In the genomic region with DNA sequence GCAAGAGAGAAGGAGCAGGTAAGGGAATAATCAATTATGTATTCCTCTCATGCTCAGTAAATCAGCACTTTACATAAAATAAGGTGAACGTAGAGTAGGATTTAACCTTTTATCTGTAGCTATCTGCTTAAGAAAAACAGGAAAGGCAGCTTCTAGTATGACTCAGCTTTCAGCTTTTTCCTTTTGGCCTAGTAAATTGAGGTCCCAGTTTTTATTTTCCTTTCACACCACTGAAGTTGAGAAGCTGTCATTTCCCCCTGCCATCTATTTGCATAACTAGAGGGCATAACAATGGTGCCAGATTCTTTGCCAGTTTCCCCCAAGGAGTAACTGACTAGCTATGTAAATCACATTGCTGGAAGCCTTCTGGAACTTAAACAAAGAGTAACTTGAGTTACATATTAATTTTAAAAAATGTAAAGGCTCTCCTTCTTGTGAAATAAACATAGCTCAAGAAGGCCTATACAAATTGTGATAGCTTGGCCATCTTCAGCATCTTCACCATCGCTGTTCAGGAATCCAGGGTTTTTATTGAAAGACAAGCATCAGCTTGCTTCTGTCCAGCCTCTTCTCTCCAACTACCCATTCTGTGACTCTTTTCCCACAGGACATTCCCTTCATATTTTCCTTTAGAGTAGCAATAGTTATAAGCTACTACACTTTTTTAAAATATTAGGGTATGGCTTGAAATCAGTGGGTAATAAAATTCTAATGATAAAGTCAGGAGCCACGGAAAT, we compare ENCODE assay signal across 8 cellular contexts.
DNase-seq lines count a peak whose midpoint lies in the region; ATAC-seq and TF ChIP-seq lines count a peak whose summit lies in the region.
"Had no signal": no experiment of that assay in that cellular context is flagged by ENCODE, and none has a peak within 500 bp of the region (broad histone marks: within the 10 kb centered on the region; RNA-seq: fewer than 3 reads in every experiment).

No MANE protein-coding gene starts in this region.

- no peak overlapping the region for H2AFZ ChIP-seq in fibroblast of lung (ENCODE audit: low read length)

- no peak for TF ChIP-seq CTCF in NB4 (IDR thresholded peaks at IDR 0.05; ENCODE audit: low read depth, low read length)
- TF ChIP-seq CTCF in fibroblast of lung (conservative IDR thresholded peaks at IDR 0.05 in 1 of 2, IDR thresholded peaks at IDR 0.05 in 1 of 2; ENCODE audit: low read depth in 1 of 2, low read length in 2 of 2), result no peak
- no peak for TF ChIP-seq CTCF in vagina (IDR thresholded peaks at IDR 0.05)
- no peak for TF ChIP-seq CTCF in gastroesophageal sphincter (IDR thresholded peaks at IDR 0.05)

- H3K9me3 ChIP-seq in fibroblast of lung (ENCODE audit: control insufficient read depth, insufficient read depth, low read depth, low read length) (no peaks in the 10 kb centered on the region), vagina (no peaks in the 10 kb centered on the region), gastroesophageal sphincter (no peaks in the 10 kb centered on the region)

- H3K4me2 ChIP-seq in fibroblast of lung (ENCODE audit: extremely low read depth, insufficient read depth, low read length), result no peak overlapping the region

- intact Hi-C loops in vagina (cut with DNase I), result no loop called here
- intact Hi-C loops in head of caudate nucleus (cut with DNase I), result loop anchor here (5.0 kb wide), 1 partner anchor 292 kb away; no protein-coding TSS in a partner anchor

- H3K36me3 ChIP-seq in fibroblast of lung (ENCODE audit: control insufficient read depth, insufficient read depth, low read length) (no peaks in the 10 kb centered on the region), vagina (no peaks in the 10 kb centered on the region), gastroesophageal sphincter (no peaks in the 10 kb centered on the region)

- H3K27ac ChIP-seq in fibroblast of lung (ENCODE audit: insufficient read depth, low read length) (no peak overlapping the region), vagina (peak overlapping the region; percentile 28), gastroesophageal sphincter (no peak overlapping the region)

- WGBS in gastroesophageal sphincter (ENCODE audit: low coverage in 1 of 2), 2 donors, result 60 to 68% methylated on average over 3 of the region's 3 CpGs

- DNase-seq in NB4 (ENCODE audit: low read depth), result peak; percentile 8
- peak; percentile 37 to 54 for DNase-seq in fibroblast of lung (ENCODE audit: low read depth in 2 of 2)
- no peak for DNase-seq in vagina (ENCODE audit: extremely low spot score in 2 of 2)
- no peak for DNase-seq in activated CD4-positive, CD25-positive, alpha-beta regulatory T cell treated with anti-CD3 and anti-CD28 coated beads, Interleukin-2, amount 50 U/mL, for 72 hours
- no peak for DNase-seq in head of caudate nucleus

- H4K20me1 ChIP-seq in fibroblast of lung (ENCODE audit: control insufficient read depth, extremely low read depth, insufficient read depth, low read length), result no peaks in the 10 kb centered on the region

- H3K79me2 ChIP-seq in fibroblast of lung (ENCODE audit: control insufficient read depth, insufficient read depth, low read length), result no peaks in the 10 kb centered on the region

- H3K27me3 ChIP-seq in fibroblast of lung (ENCODE audit: control insufficient read depth, insufficient read depth, low read length) (no peaks in the 10 kb centered on the region), vagina (no peaks in the 10 kb centered on the region), gastroesophageal sphincter (no peaks in the 10 kb centered on the region)

- H3K4me3 ChIP-seq in NB4 (ENCODE audit: low read depth, low read length) (no peak overlapping the region), fibroblast of lung (replicated peaks in 1 of 4; ENCODE audit: control extremely low read depth in 1 of 4, insufficient read depth in 1 of 4, low read depth in 3 of 4, low read length in 4 of 4) (no peak overlapping the region), vagina (no peak overlapping the region), gastroesophageal sphincter (no peak overlapping the region)

- ATAC-seq in GM21737 (IDR thresholded peaks at IDR 0.05; ENCODE audit: unreplicated experiment) (peak; percentile 53), gastroesophageal sphincter (no peak)
- ATAC-seq: activated T-helper 17 cell treated with anti-CD3 and anti-CD28 coated beads, Interleukin-2, amount 50 U/mL, for 72 hours had no signal

- no peak overlapping the region for H3K9ac ChIP-seq in fibroblast of lung (ENCODE audit: insufficient read depth, low read length)

- no peaks in the 10 kb centered on the region for H3K4me1 ChIP-seq in fibroblast of lung (ENCODE audit: control insufficient read depth, extremely low read depth, insufficient read depth, low read length)
- H3K4me1 ChIP-seq in vagina, result peaks cover 6% of the 10 kb centered on the region
- no peaks in the 10 kb centered on the region for H3K4me1 ChIP-seq in gastroesophageal sphincter

- TF ChIP-seq POLR2A in NB4 (IDR thresholded peaks at IDR 0.05; ENCODE audit: extremely low read depth, insufficient read length) (no peak), vagina (IDR thresholded peaks at IDR 0.05) (no peak), gastroesophageal sphincter (IDR thresholded peaks at IDR 0.05) (no peak)

- TF ChIP-seq EP300 in gastroesophageal sphincter (IDR thresholded peaks at IDR 0.05), result no peak

Comparison
In these comparisons a context has a peak if more than half of its experiments do, and no peak if none do; other contexts are left out.
1. DNase-seq: peak in NB4 (single experiment) and fibroblast of lung (2 of 2); none in vagina (0 of 2), activated CD4-positive, CD25-positive, alpha-beta regulatory T cell treated with anti-CD3 and anti-CD28 coated beads, Interleukin-2, amount 50 U/mL, for 72 hours (single experiment) and head of caudate nucleus (0 of 42).